Comparison of ENCODE assay signal across 8 cellular contexts in the genomic region with DNA sequence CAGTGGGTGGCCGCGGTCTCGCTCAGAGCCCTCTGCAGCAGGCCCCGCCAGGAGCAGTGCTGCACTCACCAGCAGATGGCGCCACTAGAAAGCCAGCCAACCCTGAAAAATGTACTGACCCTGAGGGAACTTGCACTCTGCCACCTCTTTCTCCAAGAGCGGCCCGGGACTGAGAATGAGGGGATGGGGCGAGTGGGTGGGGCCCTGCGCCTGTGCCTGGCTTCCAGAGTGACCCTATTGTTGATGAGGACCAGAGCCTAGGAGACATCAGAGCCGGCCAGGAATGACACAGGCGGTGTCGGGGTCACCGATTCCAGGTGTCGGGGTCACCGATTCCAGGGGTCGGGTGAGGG. TPM values are rescaled to one million over a fixed set of nuclear protein-coding genes. Genes with fewer than 3 reads are reported as not detected.
DNase-seq lines count a peak whose midpoint lies in the region; ATAC-seq and TF ChIP-seq lines count a peak whose summit lies in the region.

No MANE protein-coding gene starts in this region.

- H3K4me1 ChIP-seq in ascending aorta: peaks cover 37 to 80% of the 10 kb centered on the region in 2 donors
- H3K4me1 ChIP-seq in hepatocyte (ENCODE audit: insufficient read depth): peaks cover 11% of the 10 kb centered on the region
- H3K4me1 ChIP-seq in sigmoid colon: peaks cover 0 to 90% (median 84%) of the 10 kb centered on the region in 4 donors

- no peak for TF ChIP-seq POLR2A in sigmoid colon (IDR thresholded peaks at IDR 0.05)

- no peaks in the 10 kb centered on the region for H3K9me3 ChIP-seq in ascending aorta
- no peaks in the 10 kb centered on the region for H3K9me3 ChIP-seq in hepatocyte (ENCODE audit: low read depth)
- H3K9me3 ChIP-seq in sigmoid colon: no peaks in the 10 kb centered on the region

- no peaks in the 10 kb centered on the region for H4K20me1 ChIP-seq in hepatocyte (ENCODE audit: insufficient read depth, poor library complexity, severe bottlenecking)

- H3K4me2 ChIP-seq in hepatocyte: no peak overlapping the region

- no peak overlapping the region for H2AFZ ChIP-seq in hepatocyte

- TF ChIP-seq CTCF in LNCAP (IDR thresholded peaks at IDR 0.05) (peak; percentile 95), ascending aorta (IDR thresholded peaks at IDR 0.05) (peak; percentile 93 to 98 (median 93)), hepatocyte (IDR thresholded peaks at IDR 0.05; ENCODE audit: poor library complexity) (peak; percentile 90), sigmoid colon (IDR thresholded peaks at IDR 0.05) (peak in 3 of 4 experiments; percentile 92 to 96 (median 95))

- H3K9me2 ChIP-seq in hepatocyte (replicated peaks; ENCODE audit: insufficient read depth): no peaks in the 10 kb centered on the region

- H3K36me3 ChIP-seq in ascending aorta: no peaks in the 10 kb centered on the region
- H3K36me3 ChIP-seq in hepatocyte (replicated peaks; ENCODE audit: insufficient read depth, low read depth): no peaks in the 10 kb centered on the region
- no peaks in the 10 kb centered on the region for H3K36me3 ChIP-seq in sigmoid colon

- 42% methylated on average over 16 of the region's 16 CpGs for WGBS in hepatocyte (ENCODE audit: low lambda C conversion rate, missing lambda C conversion rate)
- WGBS in sigmoid colon, 2 donors: 36 to 40% methylated on average over 16 of the region's 16 CpGs

- H3K4me3 ChIP-seq in ascending aorta (peak overlapping the region in 1 of 2 donors; percentile 55), hepatocyte (no peak overlapping the region), sigmoid colon (peak overlapping the region; percentile 21 to 55 (median 44))

- H3K79me2 ChIP-seq in hepatocyte: no peaks in the 10 kb centered on the region

- intact Hi-C loops in ascending aorta (cut with DNase I): loop anchor here (1.0 kb wide), 1 partner anchor 49 kb away; no protein-coding TSS in a partner anchor
- intact Hi-C loops in sigmoid colon (cut with DNase I): loop anchor here (1.0 kb wide), 1 partner anchor 51 kb away; no protein-coding TSS in a partner anchor

- DNase-seq in D341Med (ENCODE audit: low spot score): peak; percentile 87
- peak; percentile 8 for DNase-seq in T-helper 22 cell (ENCODE audit: low read depth)
- DNase-seq in ascending aorta (ENCODE audit: low spot score in 2 of 2): peak in 1 of 2 donors; percentile 93
- DNase-seq in hepatocyte (ENCODE audit: low spot score): peak; percentile 83
- DNase-seq in sigmoid colon: peak; percentile 94
- DNase-seq in globus pallidus (ENCODE audit: low spot score): no peak

- peak in 2 of 4 donors; percentile 31 to 47 for TF ChIP-seq EP300 in sigmoid colon (IDR thresholded peaks at IDR 0.05)

- ATAC-seq in GM21423 (IDR thresholded peaks at IDR 0.05; ENCODE audit: unreplicated experiment): peak; percentile 66

- H3K27me3 ChIP-seq in ascending aorta: no peaks in the 10 kb centered on the region
- H3K27me3 ChIP-seq in hepatocyte: no peaks in the 10 kb centered on the region
- no peaks in the 10 kb centered on the region for H3K27me3 ChIP-seq in sigmoid colon

- H3K27ac ChIP-seq in ascending aorta (peak overlapping the region; percentile 93 to 98), hepatocyte (no peak overlapping the region), sigmoid colon (peak overlapping the region; percentile 93 to 99 (median 98))

RNA-seq across cellular contexts. Expression of a gene that starts 2.9 kb away (rescaled TPM):
- 46.8 TPM for total RNA-seq in ascending aorta
- total RNA-seq in hepatocyte: 0.60 TPM in 1 of 2 replicates, not detected in the other
- polyA plus RNA-seq in hepatocyte: 0.27 TPM in 1 of 2 replicates, not detected in the other
- 1 to 10 TPM; 3.0 to 9.6 (median 5.6) TPM for total RNA-seq in sigmoid colon
- under 1 TPM in 1 of 3 donors, not detected in 2; 0.82 TPM for polyA plus RNA-seq in sigmoid colon

RNA-seq across cellular contexts. Expression of a gene that starts 24.1 kb away (rescaled TPM):
- total RNA-seq in ascending aorta (1.5 TPM), hepatocyte (8.9 and 9.1 TPM in 2 replicates), sigmoid colon (1 to 10 TPM; 2.5 to 3.9 (median 3.5) TPM)
- polyA plus RNA-seq in hepatocyte (12.9 and 14.4 TPM in 2 replicates), sigmoid colon (1 to 10 TPM in 2 of 3 donors, under 1 TPM in 1; 0.69 to 7.4 (median 1.2) TPM)

RNA-seq across cellular contexts. Expression of a gene that starts 36.7 kb away (rescaled TPM):
- 7.8 TPM for total RNA-seq in ascending aorta
- total RNA-seq in hepatocyte: 18.7 and 19.6 TPM in 2 replicates
- polyA plus RNA-seq in hepatocyte: 6.7 and 7.6 TPM in 2 replicates
- 10 to 100 TPM in 3 of 4 donors, 1 to 10 TPM in 1; 8.8 to 16.3 (median 12.9) TPM for total RNA-seq in sigmoid colon
- polyA plus RNA-seq in sigmoid colon: 1 to 10 TPM; 2.5 to 8.7 (median 4.2) TPM
